11 cellular contexts compared by ENCODE assay signal in the genomic region with DNA sequence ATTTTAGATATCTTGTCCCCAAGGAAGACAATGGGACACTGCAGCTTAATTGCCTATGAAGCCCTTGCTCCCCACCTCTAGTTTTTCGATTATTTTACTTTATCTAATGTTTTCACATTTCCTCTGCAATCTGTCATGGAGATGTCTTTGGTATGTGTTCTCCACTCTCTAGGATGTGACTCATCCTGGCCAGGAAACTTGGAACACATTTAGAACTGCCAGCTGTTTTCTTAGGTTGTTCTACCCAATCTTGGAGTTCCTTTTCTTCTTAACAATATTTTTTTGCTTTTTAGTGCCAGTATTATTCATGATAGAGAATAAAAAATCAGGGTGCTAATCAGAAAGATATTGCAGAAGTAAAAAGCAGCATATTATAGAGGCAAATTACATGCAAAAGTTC.
DNase-seq lines count a peak whose midpoint lies in the region; ATAC-seq and TF ChIP-seq lines count a peak whose summit lies in the region.
"Had no signal": no experiment of that assay in that cellular context is flagged by ENCODE, and none has a peak within 500 bp of the region (broad histone marks: within the 10 kb centered on the region; RNA-seq: fewer than 3 reads in every experiment).

No MANE protein-coding gene starts in this region.

- DNase-seq in AG10803 (ENCODE audit: low read depth) (peak; percentile 86), OCI-M1 (lab: John Stamatoyannopoulos, UW) (peak; percentile 1), epidermal melanocyte (ENCODE audit: insufficient read length, low spot score) (peak; percentile 29), middle frontal gyrus (ENCODE audit: extremely low spot score, low spot score) (peak; percentile 10)
- no peak for DNase-seq in stimulated activated CD4-positive, alpha-beta T cell treated with anti-CD3 and anti-CD28 coated beads, Interleukin-1b, Interleukin-23, amount 100 ng/mL, for 48 hours
- DNase-seq: natural killer cell, NCI-H2171, T-helper 9 cell had no signal

- no peak for TF ChIP-seq CTCF in AG10803 (conservative IDR thresholded peaks at IDR 0.05; ENCODE audit: low read length)

- ATAC-seq in GM18502 (IDR thresholded peaks at IDR 0.05; ENCODE audit: poor library complexity, unreplicated experiment) (no peak), HG02938 (IDR thresholded peaks at IDR 0.05; ENCODE audit: unreplicated experiment) (no peak), GM21381 (IDR thresholded peaks at IDR 0.05; ENCODE audit: unreplicated experiment) (no peak)
- ATAC-seq: natural killer cell had no signal

- H3K4me3 ChIP-seq in AG10803 (ENCODE audit: low read length): no peak overlapping the region
